ENCODE assay signal across 8 cellular contexts in genomic region chr2:63049291-63050185, GRCh38. TPM values are rescaled to one million over a fixed set of nuclear protein-coding genes. Genes with fewer than 3 reads are reported as not detected.
A peak's percentile ranks its signal among the peaks of the same experiment; 100 is the strongest.
DNase-seq lines count a peak whose midpoint lies in the region; ATAC-seq, FAIRE-seq and TF ChIP-seq lines count a peak whose summit lies in the region.

No MANE protein-coding gene starts in this region.

- H3K27ac ChIP-seq in SJCRH30: peak overlapping the region; percentile 82
- H3K27ac ChIP-seq in endothelial cell of umbilical vein (ENCODE audit: insufficient read depth, low read depth, low read length): no peak overlapping the region

- no peaks in the 10 kb centered on the region for H4K20me1 ChIP-seq in endothelial cell of umbilical vein (replicated peaks; ENCODE audit: control insufficient read depth, extremely low read depth, insufficient read depth, low read length)

- no peak for FAIRE-seq in endothelial cell of umbilical vein (lab: Jason Lieb, UNC)

- no peak for TF ChIP-seq POLR2A in endothelial cell of umbilical vein (IDR thresholded peaks at IDR 0.05; ENCODE audit: low read depth, low read length)

- H3K9ac ChIP-seq in endothelial cell of umbilical vein (replicated peaks; ENCODE audit: extremely low read depth, insufficient read depth, low read length): no peak overlapping the region

- H3K27me3 ChIP-seq in SJCRH30 (no peaks in the 10 kb centered on the region), endothelial cell of umbilical vein (ENCODE audit: control insufficient read depth in 2 of 2, insufficient read depth in 2 of 2, low read length in 2 of 2) (peaks cover 61 to 66% of the 10 kb centered on the region in 2 experiments)

- H3K4me2 ChIP-seq in endothelial cell of umbilical vein (ENCODE audit: insufficient read depth, low read length): peak overlapping the region; percentile 67

- CTCF ChIA-PET in endothelial cell of umbilical vein (lab: Charles Lee): interaction anchor here (1.1 kb wide), 1 partner anchor 12 kb away, joined by 3 read pairs; no protein-coding TSS in a partner anchor

- H2AFZ ChIP-seq in endothelial cell of umbilical vein (ENCODE audit: low read depth, low read length): no peak overlapping the region

- no peak for TF ChIP-seq CTCF in endothelial cell of umbilical vein (IDR thresholded peaks at IDR 0.05; ENCODE audit: extremely low read depth in 1 of 2, insufficient read depth in 1 of 2, low read depth in 1 of 2, low read length in 2 of 2)

- intact Hi-C loops in endothelial cell of umbilical vein (cut with micrococcal nuclease) (loop anchor here (1.0 to 10.0 kb wide), 3 partner anchors 9 to 575 kb away; partner anchors contain the start of gene EHBP1), posterior vena cava (cut with DNase I) (no loop called here)

- peak; percentile 63 for DNase-seq in activated CD8-positive, alpha-beta memory T cell treated with anti-CD3 and anti-CD28 coated beads for 24 hours
- no peak for DNase-seq in activated CD8-positive, alpha-beta memory T cell treated with anti-CD3 and anti-CD28 coated beads, Interleukin-2, amount 50 U/mL, for 4 hours
- DNase-seq in SJCRH30: peak in 1 of 2 experiments; percentile 40
- peak; percentile 44 for DNase-seq in endothelial cell of umbilical vein (ENCODE audit: low read depth, low spot score)
- DNase-seq in posterior vena cava (ENCODE audit: low spot score): peak; percentile 75
- no peak for DNase-seq in GDM1 (lab: John Stamatoyannopoulos, UW)

- ATAC-seq in GM21360 (IDR thresholded peaks at IDR 0.05; ENCODE audit: unreplicated experiment) (no peak), GM21529 (IDR thresholded peaks at IDR 0.05; ENCODE audit: unreplicated experiment) (no peak)

- dilution Hi-C loops in endothelial cell of umbilical vein (cut with MboI; ENCODE audit: extremely low pct_ligation_motif_present, low sequenced_read_pairs): no loop called here

- POLR2A ChIA-PET in endothelial cell of umbilical vein (lab: Charles Lee): interaction anchor here (0.6 kb wide), 1 partner anchor 541 kb away, joined by 3 read pairs; no protein-coding TSS in a partner anchor

- no TSS peak for BruUV-seq in endothelial cell of umbilical vein (replicated peaks; lab: Mats Ljungman, UMichigan)

- H3K4me3 ChIP-seq in SJCRH30 (peak overlapping the region; percentile 94), endothelial cell of umbilical vein (replicated peaks in 1 of 3; ENCODE audit: insufficient read depth in 1 of 3, low read depth in 1 of 3, low read length in 3 of 3) (peak overlapping the region in 2 of 3 experiments; percentile 32 to 42)

- peaks cover 14% of the 10 kb centered on the region; the same call in 1 of the 2 replicates for H3K36me3 ChIP-seq in SJCRH30
- H3K36me3 ChIP-seq in endothelial cell of umbilical vein (ENCODE audit: control insufficient read depth in 2 of 2, extremely low read depth in 1 of 2, insufficient read depth in 2 of 2, low read length in 2 of 2): no peaks in the 10 kb centered on the region

- no peaks in the 10 kb centered on the region for H3K9me1 ChIP-seq in endothelial cell of umbilical vein (replicated peaks; ENCODE audit: control insufficient read depth, extremely low read depth, insufficient read depth, low read length)

- H3K79me2 ChIP-seq in endothelial cell of umbilical vein (ENCODE audit: control insufficient read depth, insufficient read depth, low read length): no peaks in the 10 kb centered on the region

- H3K9me3 ChIP-seq in SJCRH30 (replicated peaks) (no peaks in the 10 kb centered on the region), endothelial cell of umbilical vein (replicated peaks; ENCODE audit: control insufficient read depth, insufficient read depth, low read length) (no peaks in the 10 kb centered on the region)

- no peaks in the 10 kb centered on the region for H3K4me1 ChIP-seq in SJCRH30
- H3K4me1 ChIP-seq in endothelial cell of umbilical vein (ENCODE audit: control insufficient read depth, extremely low read depth, insufficient read depth, low read length): peaks cover 23% of the 10 kb centered on the region

TF ChIP-seq in endothelial cell of umbilical vein, 7 proteins besides CTCF, POLR2A, EP300 and RAD21:
- TF ChIP-seq, protein P1, sequence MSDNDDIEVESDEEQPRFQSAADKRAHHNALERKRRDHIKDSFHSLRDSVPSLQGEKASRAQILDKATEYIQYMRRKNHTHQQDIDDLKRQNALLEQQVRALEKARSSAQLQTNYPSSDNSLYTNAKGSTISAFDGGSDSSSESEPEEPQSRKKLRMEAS (IDR thresholded peaks at IDR 0.05; ENCODE audit: insufficient read depth, insufficient read length): no peak
- peak; percentile 92 for TF ChIP-seq EZH2 (IDR thresholded peaks at IDR 0.05; ENCODE audit: borderline replicate concordance, low read depth, low read length, severe bottlenecking)
TF ChIP-seq in endothelial cell of umbilical vein: peak in this region for 1.

RNA-seq across cellular contexts. Expression of gene OTX1, which starts 1.1 kb away (rescaled TPM):
- 4.1 and 4.3 TPM in 2 replicates for total RNA-seq in SJCRH30 (2014; rRNA removed; shearing (Covaris generic))
- 0.30 TPM in 1 of 2 replicates, not detected in the other for total RNA-seq in endothelial cell of umbilical vein
- 0.05 TPM in 1 of 2 replicates, not detected in the other for polyA plus RNA-seq in endothelial cell of umbilical vein
- polyA plus RNA-seq in endothelial cell of umbilical vein (2011; cell fraction: cytosol; rRNA removed): 0.03 TPM in 1 of 2 replicates, not detected in the other
- polyA plus RNA-seq in endothelial cell of umbilical vein (2011; cell fraction: nucleus; rRNA removed): 0.06 and 0.13 TPM in 2 replicates
- not detected in 2 replicates for polyA plus RNA-seq in endothelial cell of umbilical vein (2012)
- not detected in 2 replicates for polyA minus RNA-seq in endothelial cell of umbilical vein
- 1.9 TPM for polyA minus RNA-seq in endothelial cell of umbilical vein (2011; cell fraction: cytosol; rRNA and poly(A)+ RNA removed)
- polyA minus RNA-seq in endothelial cell of umbilical vein (2011; cell fraction: nucleus; rRNA and poly(A)+ RNA removed): 1.4 TPM in 1 of 2 replicates, not detected in the other
- total RNA-seq in posterior vena cava: not detected

Comparison
In these comparisons a context has a peak if more than half of its experiments do, and no peak if none do; other contexts are left out.
1. DNase-seq: peak in activated CD8-positive, alpha-beta memory T cell treated with anti-CD3 and anti-CD28 coated beads for 24 hours (single experiment), endothelial cell of umbilical vein (single experiment) and posterior vena cava (single experiment); none in activated CD8-positive, alpha-beta memory T cell treated with anti-CD3 and anti-CD28 coated beads, Interleukin-2, amount 50 U/mL, for 4 hours (single experiment) and GDM1 (single experiment).